In genomic region chr11:65574147-65574962, GRCh38 we compare ENCODE assay signal across 8 cellular contexts. TPM values are rescaled to one million over a fixed set of nuclear protein-coding genes. Genes with fewer than 3 reads are reported as not detected.
DNase-seq lines count a peak whose midpoint lies in the region; ATAC-seq lines count a peak whose summit lies in the region.

No MANE protein-coding gene starts in this region.

- ATAC-seq in HG02885 (IDR thresholded peaks at IDR 0.05; ENCODE audit: poor library complexity, unreplicated experiment) (peak; percentile 37), left lobe of liver (peak; percentile 61)

- peak overlapping the region; percentile 84 for H3K27ac ChIP-seq in cingulate gyrus (ENCODE audit: low read depth, low read length)

- peak; percentile 53 for DNase-seq in DMS153 treated with DMSO at 0.1 percent for 48 hours (lab: John Stamatoyannopoulos, UW; ENCODE audit: unreplicated experiment)
- DNase-seq in DMS153 (lab: John Stamatoyannopoulos, UW), result no peak
- peak; percentile 97 for DNase-seq in NCI-H226
- DNase-seq in activated CD4-positive, alpha-beta T cell treated with anti-CD3 and anti-CD28 coated beads for 4 hours, result peak; percentile 79 to 84
- DNase-seq in left lobe of liver (ENCODE audit: low spot score), result peak; percentile 85
- DNase-seq in stimulated activated CD4-positive, alpha-beta T cell treated with anti-CD3 and anti-CD28 coated beads, Interleukin-1b, Interleukin-23, amount 100 ng/mL, for 48 hours, result peak; percentile 94

RNA-seq across cellular contexts. Expression of gene EHBP1L1, which starts 1.5 kb away (rescaled TPM):
- total RNA-seq in left lobe of liver, result 13.5 TPM

RNA-seq across cellular contexts. Expression of gene FAM89B, which starts 2.0 kb away (rescaled TPM):
- 19.0 TPM for total RNA-seq in left lobe of liver

RNA-seq across cellular contexts. Expression of gene ZNRD2, which starts 4.1 kb away (rescaled TPM):
- 17.0 TPM for total RNA-seq in left lobe of liver

RNA-seq across cellular contexts. Expression of gene LTBP3, which starts 16.2 kb away (rescaled TPM):
- 42.3 TPM for total RNA-seq in left lobe of liver

RNA-seq across cellular contexts. Expression of gene KCNK7, which starts 21.2 kb away (rescaled TPM):
- not detected for total RNA-seq in left lobe of liver
